Comparison of ENCODE assay signal across 8 cellular contexts in the genomic region with DNA sequence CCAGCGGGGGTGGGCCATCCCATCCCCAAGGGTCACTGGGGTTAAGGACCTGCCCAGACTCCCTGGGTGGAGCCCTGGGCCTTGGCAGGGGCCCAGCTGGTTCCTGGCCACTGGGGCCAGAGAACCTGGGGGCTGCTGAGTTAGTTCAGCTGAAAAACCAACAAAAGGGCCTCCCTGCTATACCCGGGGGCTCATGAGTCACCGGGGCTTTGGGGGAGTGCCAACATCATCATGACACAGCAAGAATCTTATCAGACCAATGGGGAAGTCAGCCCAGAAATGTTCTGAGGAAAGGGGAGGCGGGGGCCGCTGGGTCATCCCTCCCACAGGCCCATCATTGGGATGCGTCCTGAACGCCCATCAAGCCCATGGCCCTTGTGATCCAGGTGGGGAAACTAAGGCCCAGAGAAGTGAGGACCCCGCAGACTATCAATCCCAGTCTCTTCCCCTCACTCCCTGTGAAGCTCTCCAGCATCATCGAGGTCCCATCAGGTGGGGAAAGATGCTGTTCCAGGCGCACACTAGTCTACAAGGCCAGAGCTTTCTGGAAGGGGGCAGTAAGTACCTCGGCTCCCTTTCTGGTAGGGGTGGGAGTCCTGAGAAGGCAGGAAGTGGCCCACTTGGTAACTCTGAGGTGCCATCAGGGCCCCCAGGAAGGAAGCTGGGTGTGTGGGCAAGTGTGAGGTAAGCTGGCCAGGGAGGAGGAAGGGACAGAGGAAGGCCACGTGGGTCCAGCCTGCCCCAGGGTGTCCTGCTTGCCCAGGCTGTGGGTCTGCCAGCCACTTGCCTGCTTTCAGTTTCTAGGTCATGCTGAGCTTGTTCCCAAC.
A peak's percentile ranks its signal among the peaks of the same experiment; 100 is the strongest.
DNase-seq lines count a peak whose midpoint lies in the region; ATAC-seq and TF ChIP-seq lines count a peak whose summit lies in the region.

No MANE protein-coding gene starts in this region.

- peak overlapping the region; percentile 87 for H3K4me2 ChIP-seq in Loucy (ENCODE audit: low read depth, low read length, poor library complexity, severe bottlenecking)

- no peak overlapping the region for H2AFZ ChIP-seq in Loucy (ENCODE audit: low read length)

- in situ Hi-C loops in GM13977 (cut with MboI; ENCODE audit: low pct_unique_long_range_greater_than_20kb, low sequenced_read_pairs, unreplicated experiment), result no loop called here

- H3K9me3 ChIP-seq in Loucy (ENCODE audit: insufficient read depth, low read depth, low read length), result no peaks in the 10 kb centered on the region

- no peaks in the 10 kb centered on the region for H4K20me1 ChIP-seq in Loucy (ENCODE audit: insufficient read depth, low read length, poor library complexity, severe bottlenecking)

- H3K9ac ChIP-seq in Loucy (ENCODE audit: low read depth, low read length, poor library complexity, severe bottlenecking), result peak overlapping the region; percentile 68

- H3F3A ChIP-seq in Loucy (ENCODE audit: low read depth), result no peaks in the 10 kb centered on the region

- ATAC-seq in HG02610 (IDR thresholded peaks at IDR 0.05; ENCODE audit: unreplicated experiment) (no peak), GM21717 (IDR thresholded peaks at IDR 0.05; ENCODE audit: unreplicated experiment) (no peak)

- no peaks in the 10 kb centered on the region for H3K27me3 ChIP-seq in Loucy (ENCODE audit: insufficient read depth, low read length, poor library complexity, severe bottlenecking)

- no peaks in the 10 kb centered on the region for H3K9me2 ChIP-seq in Loucy (replicated peaks; ENCODE audit: low read depth, low read length)

- H3K4me3 ChIP-seq in Loucy (ENCODE audit: low read length, poor library complexity, severe bottlenecking), result peak overlapping the region; percentile 65

- TF ChIP-seq CTCF in C4-2B (conservative IDR thresholded peaks at IDR 0.05) (no peak), Loucy (conservative IDR thresholded peaks at IDR 0.05; ENCODE audit: low read length) (no peak), GM13977 (IDR thresholded peaks at IDR 0.05; ENCODE audit: extremely low read depth, insufficient read depth, missing control alignments) (no peak)

- peak overlapping the region; percentile 98 for H3K27ac ChIP-seq in C4-2B

- H3K79me2 ChIP-seq in Loucy (ENCODE audit: insufficient read depth, low read length), result peaks cover 17% of the 10 kb centered on the region

- H3K36me3 ChIP-seq in Loucy (ENCODE audit: insufficient read depth, low read length), result no peaks in the 10 kb centered on the region

- DNase-seq in activated T-cell treated with anti-CD3 and anti-CD28 coated beads for 48 hours (ENCODE audit: low read depth), result peak; percentile 45
- peak; percentile 93 for DNase-seq in fibroblast of peridontal ligament (ENCODE audit: extremely low read depth)
- peak; percentile 33 for DNase-seq in pons (ENCODE audit: low spot score)
- no peak for DNase-seq in GM13977 (ENCODE audit: low spot score)

- peaks cover 40% of the 10 kb centered on the region for H3K4me1 ChIP-seq in Loucy (ENCODE audit: insufficient read depth, low read length, poor library complexity, severe bottlenecking)
